ENCODE assay signal across 1 cellular context in genomic region chr1:7435276-7436055, GRCh38.
TF ChIP-seq lines count a peak whose summit lies in the region.

No MANE protein-coding gene starts in this region.

TF ChIP-seq in H1, 55 proteins besides CTCF, POLR2A, EP300 and RAD21:
- TF ChIP-seq NANOG (IDR thresholded peaks at IDR 0.05; ENCODE audit: insufficient read depth, low read depth, low read length, poor library complexity, severe bottlenecking) = no peak
- TF ChIP-seq HDAC6 (IDR thresholded peaks at IDR 0.05; ENCODE audit: low read depth, low read length) = no peak
- TF ChIP-seq SP1 (IDR thresholded peaks at IDR 0.05; ENCODE audit: low read depth, low read length) = no peak
- no peak for TF ChIP-seq BACH1 (IDR thresholded peaks at IDR 0.05; ENCODE audit: low read length)
- no peak for TF ChIP-seq SIRT6 (IDR thresholded peaks at IDR 0.05; ENCODE audit: low read length)
- no peak for TF ChIP-seq EZH2 (IDR thresholded peaks at IDR 0.05; ENCODE audit: low read depth, low read length, severe bottlenecking)
- no peak for TF ChIP-seq E2F6 (IDR thresholded peaks at IDR 0.05)
- no peak for TF ChIP-seq CHD1 (IDR thresholded peaks at IDR 0.05; ENCODE audit: low read depth, low read length)
- no peak for TF ChIP-seq NRF1 (IDR thresholded peaks at IDR 0.05; ENCODE audit: low read depth, low read length)
- TF ChIP-seq RFX5 (IDR thresholded peaks at IDR 0.05; ENCODE audit: borderline replicate concordance, low read depth, low read length) = no peak
- TF ChIP-seq ASH2L (IDR thresholded peaks at IDR 0.05; ENCODE audit: low read length) = no peak
- TF ChIP-seq GTF2F1 (IDR thresholded peaks at IDR 0.05; ENCODE audit: borderline replicate concordance, low read depth, low read length) = no peak
- TF ChIP-seq CREB1 (IDR thresholded peaks at IDR 0.05) = no peak
- no peak for TF ChIP-seq CTBP2 (IDR thresholded peaks at IDR 0.05; ENCODE audit: borderline replicate concordance, insufficient read depth, insufficient read length, low read length)
- TF ChIP-seq EGR1 (IDR thresholded peaks at IDR 0.05; ENCODE audit: borderline replicate concordance, low read depth, low read length) = no peak
- no peak for TF ChIP-seq PHF8 (conservative IDR thresholded peaks at IDR 0.05; ENCODE audit: low read depth, low read length)
- no peak for TF ChIP-seq JUND (IDR thresholded peaks at IDR 0.05; ENCODE audit: low read length)
- no peak for TF ChIP-seq SRF (IDR thresholded peaks at IDR 0.05; ENCODE audit: low read depth, low read length)
